24 cellular contexts compared by ENCODE assay signal in the genomic region with DNA sequence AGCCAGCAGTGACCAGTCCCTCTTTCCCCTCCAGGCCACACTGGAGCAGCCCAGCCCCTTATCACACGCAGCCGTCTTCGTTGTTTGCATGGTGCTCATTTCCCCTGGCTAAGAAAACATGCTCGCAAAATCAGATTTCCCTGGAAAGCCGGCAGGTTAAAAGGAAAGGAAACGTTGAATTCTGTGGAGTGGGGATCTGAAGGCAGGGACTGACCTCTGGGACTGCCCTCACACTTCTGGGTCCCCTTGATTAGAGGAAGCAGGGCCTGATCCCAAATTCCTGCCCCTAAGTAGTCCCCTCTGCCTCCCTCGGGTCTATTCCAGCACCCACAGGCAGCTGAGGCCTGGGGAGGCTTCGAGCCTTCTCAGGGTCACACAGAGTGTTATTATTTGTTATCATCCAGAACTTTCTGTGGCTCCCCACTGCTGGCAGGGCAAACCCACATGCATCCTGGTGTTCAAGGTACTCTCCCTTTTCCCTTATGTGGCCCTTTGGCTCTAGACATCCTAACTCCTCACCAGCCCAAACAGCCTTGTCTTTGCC.
"Had no signal": no experiment of that assay in that cellular context is flagged by ENCODE, and none has a peak within 500 bp of the region (broad histone marks: within the 10 kb centered on the region; RNA-seq: fewer than 3 reads in every experiment).

No MANE protein-coding gene starts in this region.

- H3K9me3 ChIP-seq: heart left ventricle, suprapubic skin, transverse colon had no signal

- H3K27ac Mint-ChIP-seq: activated CD8-positive, alpha-beta T cell treated with anti-CD3 and anti-CD28 coated beads, Interleukin-2, amount 10 ng/mL, durations not matched to agents 7 days and 5 days; activated naive CD4-positive, alpha-beta T cell treated with anti-CD3 and anti-CD28 coated beads, Interleukin-2, amount 10 ng/mL, durations not matched to agents 7 days and 5 days; activated naive CD8-positive, alpha-beta T cell treated with anti-CD3 and anti-CD28 coated beads, Interleukin-2, amount 50 U/mL, for 24 hours; naive thymus-derived CD8-positive, alpha-beta T cell had no signal

- H3K4me1 ChIP-seq: heart left ventricle, suprapubic skin, transverse colon had no signal

- H3K27me3 ChIP-seq: suprapubic skin had no signal

- DNase-seq: activated CD4-positive, alpha-beta T cell treated with anti-CD3 and anti-CD28 coated beads for 48 hours; activated CD8-positive, alpha-beta T cell treated with anti-CD3 and anti-CD28 coated beads, Interleukin-2, amount 10 ng/mL, durations not matched to agents 7 days and 5 days; activated effector memory CD4-positive, alpha-beta T cell treated with Interleukin-2 at 50 U/mL for 16 hours; activated naive CD4-positive, alpha-beta T cell treated with anti-CD3 and anti-CD28 coated beads, Interleukin-2, amount 10 ng/mL, durations not matched to agents 7 days and 5 days; activated naive CD8-positive, alpha-beta T cell treated with anti-CD3 and anti-CD28 coated beads, Interleukin-2, amount 50 U/mL, for 24 hours; activated T-cell treated with anti-CD3 and anti-CD28 coated beads, Interleukin-2, amount 50 U/mL, for 48 hours; anterior cingulate cortex; caudate nucleus; erythroblast; foreskin melanocyte; heart left ventricle; mesenchymal stem cell; retina; stimulated activated CD4-positive, alpha-beta T cell treated with anti-CD3 and anti-CD28 coated beads, Interleukin-12 subunit alpha, Interleukin-12 subunit beta, amount 100 ng/mL, for 4 hours; stimulated activated CD4-positive, alpha-beta T cell treated with anti-CD3 and anti-CD28 coated beads, Interleukin-2, amount 100 ng/mL, for 24 hours; stimulated activated naive CD4-positive, alpha-beta T cell treated with Interleukin-2 at 50 U/mL for 16 hours; SW 1271; T-helper 2 cell; transverse colon; WERI-Rb-1 had no signal

- H3K9me3 Mint-ChIP-seq: activated naive CD4-positive, alpha-beta T cell treated with anti-CD3 and anti-CD28 coated beads, Interleukin-2, amount 10 ng/mL, durations not matched to agents 7 days and 5 days; activated naive CD8-positive, alpha-beta T cell treated with anti-CD3 and anti-CD28 coated beads, Interleukin-2, amount 50 U/mL, for 24 hours had no signal

- FAIRE-seq: colon had no signal

- H3K27me3 Mint-ChIP-seq: activated naive CD8-positive, alpha-beta T cell treated with anti-CD3 and anti-CD28 coated beads, Interleukin-2, amount 50 U/mL, for 24 hours had no signal

- ATAC-seq: activated CD8-positive, alpha-beta T cell treated with anti-CD3 and anti-CD28 coated beads, Interleukin-2, amount 10 ng/mL, durations not matched to agents 7 days and 5 days; activated naive CD8-positive, alpha-beta T cell treated with anti-CD3 and anti-CD28 coated beads, Interleukin-2, amount 50 U/mL, for 24 hours; heart left ventricle; naive thymus-derived CD8-positive, alpha-beta T cell had no signal

- H3K4me3 Mint-ChIP-seq: activated CD8-positive, alpha-beta T cell treated with anti-CD3 and anti-CD28 coated beads, Interleukin-2, amount 10 ng/mL, durations not matched to agents 7 days and 5 days; activated naive CD4-positive, alpha-beta T cell treated with anti-CD3 and anti-CD28 coated beads, Interleukin-2, amount 10 ng/mL, durations not matched to agents 7 days and 5 days; activated naive CD8-positive, alpha-beta T cell treated with anti-CD3 and anti-CD28 coated beads, Interleukin-2, amount 50 U/mL, for 24 hours; naive thymus-derived CD8-positive, alpha-beta T cell had no signal

- H3K4me1 Mint-ChIP-seq: activated naive CD4-positive, alpha-beta T cell treated with anti-CD3 and anti-CD28 coated beads, Interleukin-2, amount 10 ng/mL, durations not matched to agents 7 days and 5 days; activated naive CD8-positive, alpha-beta T cell treated with anti-CD3 and anti-CD28 coated beads, Interleukin-2, amount 50 U/mL, for 24 hours had no signal

- H3K27ac ChIP-seq: heart left ventricle, suprapubic skin, transverse colon, WERI-Rb-1 had no signal

- H3K4me3 ChIP-seq: heart left ventricle, suprapubic skin, transverse colon had no signal

- H3K36me3 ChIP-seq: heart left ventricle, suprapubic skin, transverse colon, WERI-Rb-1 had no signal

- H3K36me3 Mint-ChIP-seq: activated naive CD4-positive, alpha-beta T cell treated with anti-CD3 and anti-CD28 coated beads, Interleukin-2, amount 10 ng/mL, durations not matched to agents 7 days and 5 days; brain; naive thymus-derived CD8-positive, alpha-beta T cell had no signal
